1 cellular context compared by ENCODE assay signal in the genomic region with DNA sequence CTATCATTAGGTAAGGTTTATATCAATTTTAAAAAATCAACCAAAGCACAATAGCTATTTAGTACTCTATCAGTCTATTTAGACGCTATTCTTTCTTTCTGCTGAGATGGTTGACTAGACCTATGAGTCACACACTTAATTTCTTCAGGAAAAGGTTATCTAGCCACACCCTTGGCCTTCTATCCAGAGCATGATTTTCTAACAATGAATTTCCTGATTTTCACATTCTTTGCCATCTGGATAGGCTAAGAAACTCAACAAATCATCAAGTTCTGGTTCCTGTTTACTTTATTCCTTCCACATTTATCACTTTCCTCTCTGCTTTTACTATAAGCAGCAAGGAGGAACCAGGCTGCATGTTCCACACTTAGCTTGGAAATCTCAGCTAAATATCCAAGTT.
TF ChIP-seq lines count a peak whose summit lies in the region.

No MANE protein-coding gene starts in this region.

TF ChIP-seq in H1, 55 proteins besides CTCF, POLR2A, EP300 and RAD21 (continued from another document):
- TF ChIP-seq, protein P1, sequence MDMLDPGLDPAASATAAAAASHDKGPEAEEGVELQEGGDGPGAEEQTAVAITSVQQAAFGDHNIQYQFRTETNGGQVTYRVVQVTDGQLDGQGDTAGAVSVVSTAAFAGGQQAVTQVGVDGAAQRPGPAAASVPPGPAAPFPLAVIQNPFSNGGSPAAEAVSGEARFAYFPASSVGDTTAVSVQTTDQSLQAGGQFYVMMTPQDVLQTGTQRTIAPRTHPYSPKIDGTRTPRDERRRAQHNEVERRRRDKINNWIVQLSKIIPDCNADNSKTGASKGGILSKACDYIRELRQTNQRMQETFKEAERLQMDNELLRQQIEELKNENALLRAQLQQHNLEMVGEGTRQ (IDR thresholded peaks at IDR 0.05; ENCODE audit: low read length), result no peak
